In genomic region chr1:219903353-219903871, GRCh38 we compare ENCODE assay signal across 37 cellular contexts. TPM values are rescaled to one million over a fixed set of nuclear protein-coding genes. Genes with fewer than 3 reads are reported as not detected.
"Had no signal": no experiment of that assay in that cellular context is flagged by ENCODE, and none has a peak within 500 bp of the region (broad histone marks: within the 10 kb centered on the region; RNA-seq: fewer than 3 reads in every experiment).

No MANE protein-coding gene starts in this region.

- H3K4me3 ChIP-seq: adrenal gland, body of pancreas, breast epithelium had no signal

- H3K27me3 Mint-ChIP-seq: activated CD4-positive, alpha-beta T cell treated with anti-CD3 and anti-CD28 coated beads, Interleukin-2, amount 10 ng/mL, durations not matched to agents 7 days and 5 days; activated CD8-positive, alpha-beta memory T cell treated with anti-CD3 and anti-CD28 coated beads, Interleukin-2, amount 10 ng/mL, durations not matched to agents 7 days and 5 days had no signal

- H3K27ac Mint-ChIP-seq: activated CD4-positive, alpha-beta memory T cell treated with anti-CD3 and anti-CD28 coated beads, Interleukin-2, amount 10 ng/mL, durations not matched to agents 7 days and 5 days; activated CD4-positive, alpha-beta T cell treated with anti-CD3 and anti-CD28 coated beads for 36 hours; activated CD4-positive, alpha-beta T cell treated with anti-CD3 and anti-CD28 coated beads, Interleukin-2, amount 10 ng/mL, durations not matched to agents 7 days and 5 days; activated CD8-positive, alpha-beta memory T cell treated with anti-CD3 and anti-CD28 coated beads, Interleukin-2, amount 10 ng/mL, durations not matched to agents 7 days and 5 days; activated CD8-positive, alpha-beta T cell treated with anti-CD3 and anti-CD28 coated beads, Interleukin-2, amount 10 ng/mL, durations not matched to agents 7 days and 5 days; activated naive CD4-positive, alpha-beta T cell treated with anti-CD3 and anti-CD28 coated beads, Interleukin-2, amount 10 ng/mL, durations not matched to agents 7 days and 5 days; activated naive CD4-positive, alpha-beta T cell treated with anti-CD3 and anti-CD28 coated beads, Interleukin-2, amount 50 U/mL, for 24 hours; activated naive CD8-positive, alpha-beta T cell; activated naive CD8-positive, alpha-beta T cell treated with anti-CD3 and anti-CD28 coated beads, Interleukin-2, amount 10 ng/mL, durations not matched to agents 7 days and 5 days; activated T-cell treated with anti-CD3 and anti-CD28 coated beads, Interleukin-2, amount 50 U/mL, for 24 hours; activated T-helper 2 cell treated with anti-CD3 and anti-CD28 coated beads, Interferon-gamma antibody, Interleukin-2, Interleukin-4, amounts not matched to agents 10 μg/mL and 5 μg/mL and 100 μg/mL, durations not matched to agents 14 hours and 24 hours and 36 hours; T-helper 1 cell treated with Interleukin-12 subunit alpha and Interleukin-12 subunit beta and Interleukin-4 antibody, amounts not matched to agents 30 μg/mL and 1 μg/mL, for 36 hours; T-helper 2 cell treated with Interferon-gamma antibody and Interleukin-4, amounts not matched to agents 5 μg/mL and 100 μg/mL, for 36 hours; WTC11 had no signal

- H3K9me3 ChIP-seq: adrenal gland, body of pancreas, breast epithelium had no signal

- H3K9me3 Mint-ChIP-seq: activated CD4-positive, alpha-beta memory T cell treated with anti-CD3 and anti-CD28 coated beads, Interleukin-2, amount 10 ng/mL, durations not matched to agents 7 days and 5 days; activated CD4-positive, alpha-beta T cell treated with anti-CD3 and anti-CD28 coated beads, Interleukin-2, amount 10 ng/mL, durations not matched to agents 7 days and 5 days; activated naive CD4-positive, alpha-beta T cell treated with anti-CD3 and anti-CD28 coated beads, Interleukin-2, amount 10 ng/mL, durations not matched to agents 7 days and 5 days; activated naive CD4-positive, alpha-beta T cell treated with anti-CD3 and anti-CD28 coated beads, Interleukin-2, amount 50 U/mL, for 24 hours; activated naive CD8-positive, alpha-beta T cell treated with anti-CD3 and anti-CD28 coated beads, Interleukin-2, amount 10 ng/mL, durations not matched to agents 7 days and 5 days; activated T-cell treated with anti-CD3 and anti-CD28 coated beads, Interleukin-2, amount 50 U/mL, for 24 hours; activated T-helper 2 cell treated with anti-CD3 and anti-CD28 coated beads, Interferon-gamma antibody, Interleukin-2, Interleukin-4, amounts not matched to agents 10 μg/mL and 5 μg/mL and 100 μg/mL, durations not matched to agents 14 hours and 24 hours and 36 hours; T-helper 1 cell treated with Interleukin-12 subunit alpha and Interleukin-12 subunit beta and Interleukin-4 antibody, amounts not matched to agents 30 μg/mL and 1 μg/mL, for 36 hours; T-helper 2 cell treated with Interferon-gamma antibody and Interleukin-4, amounts not matched to agents 5 μg/mL and 100 μg/mL, for 36 hours; WTC11 had no signal

- H3K4me1 Mint-ChIP-seq: activated CD4-positive, alpha-beta T cell treated with anti-CD3 and anti-CD28 coated beads for 36 hours; activated naive CD4-positive, alpha-beta T cell treated with anti-CD3 and anti-CD28 coated beads, Interleukin-2, amount 10 ng/mL, durations not matched to agents 7 days and 5 days; activated naive CD4-positive, alpha-beta T cell treated with anti-CD3 and anti-CD28 coated beads, Interleukin-2, amount 50 U/mL, for 24 hours had no signal

- H3K27ac ChIP-seq: adrenal gland, body of pancreas, brain microvascular endothelial cell, breast epithelium, WERI-Rb-1 had no signal

- DNase-seq: activated CD4-positive, alpha-beta memory T cell treated with anti-CD3 and anti-CD28 coated beads, Interleukin-2, amount 10 ng/mL, durations not matched to agents 7 days and 5 days; activated CD4-positive, alpha-beta T cell treated with anti-CD3 and anti-CD28 coated beads for 1 hour; activated CD4-positive, alpha-beta T cell treated with anti-CD3 and anti-CD28 coated beads for 36 hours; activated CD4-positive, alpha-beta T cell treated with anti-CD3 and anti-CD28 coated beads for 48 hours; activated CD4-positive, alpha-beta T cell treated with anti-CD3 and anti-CD28 coated beads, Interleukin-2, amount 10 ng/mL, durations not matched to agents 7 days and 5 days; activated CD4-positive, alpha-beta T cell treated with anti-CD3 and anti-CD28 coated beads, Interleukin-2, amount 50 U/mL, for 48 hours; activated CD4-positive, CD25-positive, alpha-beta regulatory T cell; activated CD8-positive, alpha-beta memory T cell treated with anti-CD3 and anti-CD28 coated beads for 24 hours; activated CD8-positive, alpha-beta memory T cell treated with anti-CD3 and anti-CD28 coated beads, Interleukin-2, amount 10 ng/mL, durations not matched to agents 7 days and 5 days; activated CD8-positive, alpha-beta memory T cell treated with anti-CD3 and anti-CD28 coated beads, Interleukin-2, amount 50 U/mL, for 48 hours; activated CD8-positive, alpha-beta T cell treated with anti-CD3 and anti-CD28 coated beads, Interleukin-2, amount 10 ng/mL, durations not matched to agents 7 days and 5 days; activated effector memory CD4-positive, alpha-beta T cell treated with Interleukin-2 at 50 U/mL for 16 hours; activated gamma-delta T cell; activated naive CD4-positive, alpha-beta T cell treated with anti-CD3 and anti-CD28 coated beads, Interleukin-2, amount 10 ng/mL, durations not matched to agents 7 days and 5 days; activated naive CD4-positive, alpha-beta T cell treated with Interleukin-2 at 50 U/mL for 16 hours; activated naive CD8-positive, alpha-beta T cell treated with anti-CD3 and anti-CD28 coated beads, Interleukin-2, amount 10 ng/mL, durations not matched to agents 7 days and 5 days; activated T-cell treated with anti-CD3 and anti-CD28 coated beads, Interleukin-2, amount 50 U/mL, for 24 hours; activated T-cell treated with anti-CD3 and anti-CD28 coated beads, Interleukin-2, amount 50 U/mL, for 48 hours; amniotic stem cell; aorta; body of pancreas; brain microvascular endothelial cell; central memory CD4-positive, alpha-beta T cell; T-helper 1 cell; T-helper 2 cell; T-helper 9 cell; WERI-Rb-1 had no signal

- H3K4me3 Mint-ChIP-seq: activated CD4-positive, alpha-beta memory T cell treated with anti-CD3 and anti-CD28 coated beads, Interleukin-2, amount 10 ng/mL, durations not matched to agents 7 days and 5 days; activated CD4-positive, alpha-beta T cell treated with anti-CD3 and anti-CD28 coated beads for 36 hours; activated CD4-positive, alpha-beta T cell treated with anti-CD3 and anti-CD28 coated beads, Interleukin-2, amount 10 ng/mL, durations not matched to agents 7 days and 5 days; activated CD8-positive, alpha-beta memory T cell treated with anti-CD3 and anti-CD28 coated beads, Interleukin-2, amount 10 ng/mL, durations not matched to agents 7 days and 5 days; activated CD8-positive, alpha-beta T cell treated with anti-CD3 and anti-CD28 coated beads, Interleukin-2, amount 10 ng/mL, durations not matched to agents 7 days and 5 days; activated naive CD4-positive, alpha-beta T cell treated with anti-CD3 and anti-CD28 coated beads, Interleukin-2, amount 10 ng/mL, durations not matched to agents 7 days and 5 days; activated naive CD4-positive, alpha-beta T cell treated with anti-CD3 and anti-CD28 coated beads, Interleukin-2, amount 50 U/mL, for 24 hours; activated naive CD8-positive, alpha-beta T cell; activated naive CD8-positive, alpha-beta T cell treated with anti-CD3 and anti-CD28 coated beads, Interleukin-2, amount 10 ng/mL, durations not matched to agents 7 days and 5 days; activated T-cell treated with anti-CD3 and anti-CD28 coated beads, Interleukin-2, amount 50 U/mL, for 24 hours; T-helper 1 cell treated with Interleukin-12 subunit alpha and Interleukin-12 subunit beta and Interleukin-4 antibody, amounts not matched to agents 30 μg/mL and 1 μg/mL, for 36 hours; T-helper 2 cell treated with Interferon-gamma antibody and Interleukin-4, amounts not matched to agents 5 μg/mL and 100 μg/mL, for 36 hours; WTC11 had no signal

- H3K36me3 Mint-ChIP-seq: activated CD8-positive, alpha-beta memory T cell treated with anti-CD3 and anti-CD28 coated beads, Interleukin-2, amount 10 ng/mL, durations not matched to agents 7 days and 5 days; activated naive CD4-positive, alpha-beta T cell treated with anti-CD3 and anti-CD28 coated beads, Interleukin-2, amount 10 ng/mL, durations not matched to agents 7 days and 5 days; activated naive CD4-positive, alpha-beta T cell treated with anti-CD3 and anti-CD28 coated beads, Interleukin-2, amount 50 U/mL, for 24 hours; activated naive CD8-positive, alpha-beta T cell; activated naive CD8-positive, alpha-beta T cell treated with anti-CD3 and anti-CD28 coated beads, Interleukin-2, amount 10 ng/mL, durations not matched to agents 7 days and 5 days; WTC11 had no signal

- H3K4me1 ChIP-seq: body of pancreas, breast epithelium had no signal

- H3K27me3 ChIP-seq: adrenal gland, body of pancreas, brain microvascular endothelial cell, breast epithelium had no signal

- FAIRE-seq: astrocyte had no signal

- H3K36me3 ChIP-seq: adrenal gland, brain microvascular endothelial cell, breast epithelium, WERI-Rb-1 had no signal

RNA-seq across cellular contexts. Expression of gene SLC30A10, which starts 24.9 kb away (rescaled TPM):
- total RNA-seq: activated CD4-positive, alpha-beta memory T cell treated with anti-CD3 and anti-CD28 coated beads, Interleukin-2, amount 10 ng/mL, durations not matched to agents 7 days and 5 days; activated CD4-positive, alpha-beta T cell treated with anti-CD3 and anti-CD28 coated beads for 36 hours; activated CD4-positive, alpha-beta T cell treated with anti-CD3 and anti-CD28 coated beads, Interleukin-2, amount 10 ng/mL, durations not matched to agents 7 days and 5 days; activated CD8-positive, alpha-beta memory T cell treated with anti-CD3 and anti-CD28 coated beads, Interleukin-2, amount 10 ng/mL, durations not matched to agents 7 days and 5 days; activated CD8-positive, alpha-beta T cell treated with anti-CD3 and anti-CD28 coated beads, Interleukin-2, amount 10 ng/mL, durations not matched to agents 7 days and 5 days; activated naive CD8-positive, alpha-beta T cell treated with anti-CD3 and anti-CD28 coated beads, Interleukin-2, amount 10 ng/mL, durations not matched to agents 7 days and 5 days; activated T-helper 2 cell treated with anti-CD3 and anti-CD28 coated beads, Interferon-gamma antibody, Interleukin-2, Interleukin-4, amounts not matched to agents 10 μg/mL and 5 μg/mL and 100 μg/mL, durations not matched to agents 14 hours and 24 hours and 36 hours; aorta; astrocyte; breast epithelium; cardiac septum had no signal
